Comparison of ENCODE assay signal across 15 cellular contexts in genomic region chr11:68524681-68525080, GRCh38.
DNase-seq lines count a peak whose midpoint lies in the region; ATAC-seq, FAIRE-seq and TF ChIP-seq lines count a peak whose summit lies in the region.
"Had no signal": no experiment of that assay in that cellular context is flagged by ENCODE, and none has a peak within 500 bp of the region (broad histone marks: within the 10 kb centered on the region; RNA-seq: fewer than 3 reads in every experiment).

No MANE protein-coding gene starts in this region.

- H3K9ac ChIP-seq in endothelial cell of umbilical vein (replicated peaks; ENCODE audit: extremely low read depth, insufficient read depth, low read length): no peak overlapping the region
- H3K9ac ChIP-seq: BLaER1 had no signal

- no peaks in the 10 kb centered on the region for H3K27me3 ChIP-seq in endothelial cell of umbilical vein (ENCODE audit: control insufficient read depth in 2 of 2, insufficient read depth in 2 of 2, low read length in 2 of 2)
- no peaks in the 10 kb centered on the region for H3K27me3 ChIP-seq in naive thymus-derived CD4-positive, alpha-beta T cell (ENCODE audit: control insufficient read depth in 2 of 2, insufficient read depth in 2 of 2, low read length in 2 of 2)
- H3K27me3 ChIP-seq: BLaER1 had no signal

- DNase-seq in Ammon's horn (ENCODE audit: low spot score) (peak; percentile 10), HTR-8/SVneo (ENCODE audit: insufficient read length, low spot score) (no peak), endothelial cell of umbilical vein (ENCODE audit: low read depth, low spot score) (peak; percentile 31), T-helper 9 cell (no peak), HK-2 (ENCODE audit: unreplicated experiment) (no peak), mucosa of gallbladder (ENCODE audit: low spot score) (no peak)
- no peak for DNase-seq in naive thymus-derived CD4-positive, alpha-beta T cell
- DNase-seq: activated CD4-positive, alpha-beta T cell treated with anti-CD3 and anti-CD28 coated beads, Interleukin-2, amount 10 ng/mL, durations not matched to agents 7 days and 5 days; activated gamma-delta T cell treated with Interleukin-2 at 50 U/mL for 16 hours; midbrain; NCI-H226; SW 1271 had no signal

- no peaks in the 10 kb centered on the region for H3K9me1 ChIP-seq in endothelial cell of umbilical vein (replicated peaks; ENCODE audit: control insufficient read depth, extremely low read depth, insufficient read depth, low read length)

- peak overlapping the region; percentile 62 for H3K27ac ChIP-seq in endothelial cell of umbilical vein (ENCODE audit: insufficient read depth, low read depth, low read length)
- no peak overlapping the region for H3K27ac ChIP-seq in naive thymus-derived CD4-positive, alpha-beta T cell (ENCODE audit: low read depth, low read length)
- H3K27ac ChIP-seq: BLaER1 had no signal

- H3K4me2 ChIP-seq in endothelial cell of umbilical vein (ENCODE audit: insufficient read depth, low read length): peak overlapping the region; percentile 13

- H3K4me1 Mint-ChIP-seq in naive thymus-derived CD4-positive, alpha-beta T cell: peaks cover 47 to 96% (median 93%) of the 10 kb centered on the region in 7 donors

- peaks cover 60% of the 10 kb centered on the region for H3K79me2 ChIP-seq in endothelial cell of umbilical vein (ENCODE audit: control insufficient read depth, insufficient read depth, low read length)

- no peak for ATAC-seq in naive thymus-derived CD4-positive, alpha-beta T cell
- no peak for ATAC-seq in HG02678 (IDR thresholded peaks at IDR 0.05; ENCODE audit: unreplicated experiment)

- peaks cover 50% of the 10 kb centered on the region for H3K4me1 ChIP-seq in endothelial cell of umbilical vein (ENCODE audit: control insufficient read depth, extremely low read depth, insufficient read depth, low read length)
- H3K4me1 ChIP-seq in naive thymus-derived CD4-positive, alpha-beta T cell (ENCODE audit: control insufficient read depth in 2 of 2, insufficient read depth in 2 of 2, low read length in 2 of 2): peaks cover 17 to 29% of the 10 kb centered on the region in 2 donors

- no peak overlapping the region for H2AFZ ChIP-seq in endothelial cell of umbilical vein (ENCODE audit: low read depth, low read length)

- intact Hi-C loops in endothelial cell of umbilical vein (cut with micrococcal nuclease): loop anchor here (1.0 to 5.0 kb wide), 2 partner anchors 21 to 62 kb away; partner anchors contain the start of gene PPP6R3
- intact Hi-C loops in naive thymus-derived CD4-positive, alpha-beta T cell (cut with micrococcal nuclease): loop anchor here in 1 of 2 donors (5.0 kb wide), 1 partner anchor 62 kb away; the partner anchor contains the start of gene PPP6R3

- peaks cover 17 to 27% of the 10 kb centered on the region in 2 experiments for H3K36me3 ChIP-seq in endothelial cell of umbilical vein (ENCODE audit: control insufficient read depth in 2 of 2, extremely low read depth in 1 of 2, insufficient read depth in 2 of 2, low read length in 2 of 2)
- peaks cover 6 to 79% (median 25%) of the 10 kb centered on the region in 3 experiments for H3K36me3 ChIP-seq in naive thymus-derived CD4-positive, alpha-beta T cell (ENCODE audit: control insufficient read depth in 2 of 3, insufficient read depth in 3 of 3, low read length in 3 of 3)

- TSS peak; percentile 17 for BruUV-seq in endothelial cell of umbilical vein (replicated peaks; lab: Mats Ljungman, UMichigan)

- peak overlapping the region in 4 of 10 donors; percentile 12 to 35 (median 22) for H3K4me3 Mint-ChIP-seq in naive thymus-derived CD4-positive, alpha-beta T cell
- H3K4me3 Mint-ChIP-seq: activated CD4-positive, alpha-beta T cell treated with anti-CD3 and anti-CD28 coated beads, Interleukin-2, amount 10 ng/mL, durations not matched to agents 7 days and 5 days had no signal

- H3K27ac Mint-ChIP-seq in naive thymus-derived CD4-positive, alpha-beta T cell: peak overlapping the region in 7 of 9 donors; percentile 18 to 89 (median 60)
- H3K27ac Mint-ChIP-seq: activated CD4-positive, alpha-beta T cell treated with anti-CD3 and anti-CD28 coated beads, Interleukin-2, amount 10 ng/mL, durations not matched to agents 7 days and 5 days had no signal

- FAIRE-seq in HTR-8/SVneo (lab: Jason Lieb, UNC) (peak; percentile 38), endothelial cell of umbilical vein (lab: Jason Lieb, UNC) (no peak)
- FAIRE-seq: H54 had no signal

- peaks cover 24 to 79% (median 50%) of the 10 kb centered on the region in 5 donors for H3K36me3 Mint-ChIP-seq in naive thymus-derived CD4-positive, alpha-beta T cell

- dilution Hi-C loops in endothelial cell of umbilical vein (cut with MboI; ENCODE audit: extremely low pct_ligation_motif_present, low sequenced_read_pairs): no loop called here

- H4K20me1 ChIP-seq in endothelial cell of umbilical vein (replicated peaks; ENCODE audit: control insufficient read depth, extremely low read depth, insufficient read depth, low read length): peaks cover 5% of the 10 kb centered on the region

- no peak overlapping the region for H3K4me3 ChIP-seq in endothelial cell of umbilical vein (replicated peaks in 1 of 3; ENCODE audit: insufficient read depth in 1 of 3, low read depth in 1 of 3, low read length in 3 of 3)
- no peak overlapping the region for H3K4me3 ChIP-seq in naive thymus-derived CD4-positive, alpha-beta T cell (ENCODE audit: low read length)
- H3K4me3 ChIP-seq: BLaER1 had no signal

- no peaks in the 10 kb centered on the region for H3K27me3 Mint-ChIP-seq in naive thymus-derived CD4-positive, alpha-beta T cell
- H3K27me3 Mint-ChIP-seq: activated CD4-positive, alpha-beta T cell treated with anti-CD3 and anti-CD28 coated beads, Interleukin-2, amount 10 ng/mL, durations not matched to agents 7 days and 5 days had no signal

- POLR2A ChIA-PET in endothelial cell of umbilical vein (lab: Charles Lee): no interaction called here
- POLR2A ChIA-PET in naive thymus-derived CD4-positive, alpha-beta T cell (lab: Charles Lee): no interaction called here

- CTCF ChIA-PET in endothelial cell of umbilical vein (lab: Charles Lee): interaction anchor here (0.9 to 4.2 kb wide), 6 partner anchors 10 to 63 kb away, joined by 3 to 22 read pairs (median 5); no protein-coding TSS in a partner anchor
- CTCF ChIA-PET in naive thymus-derived CD4-positive, alpha-beta T cell (lab: Charles Lee): no interaction called here

- TF ChIP-seq CTCF in endothelial cell of umbilical vein (IDR thresholded peaks at IDR 0.05; ENCODE audit: extremely low read depth in 1 of 2, insufficient read depth in 1 of 2, low read depth in 1 of 2, low read length in 2 of 2): no peak

- no peaks in the 10 kb centered on the region for H3K9me3 Mint-ChIP-seq in naive thymus-derived CD4-positive, alpha-beta T cell
- H3K9me3 Mint-ChIP-seq: activated CD4-positive, alpha-beta T cell treated with anti-CD3 and anti-CD28 coated beads, Interleukin-2, amount 10 ng/mL, durations not matched to agents 7 days and 5 days had no signal

- TF ChIP-seq POLR2A in endothelial cell of umbilical vein (IDR thresholded peaks at IDR 0.05; ENCODE audit: low read depth, low read length): no peak

- no peaks in the 10 kb centered on the region for H3K9me3 ChIP-seq in endothelial cell of umbilical vein (replicated peaks; ENCODE audit: control insufficient read depth, insufficient read depth, low read length)
- H3K9me3 ChIP-seq in naive thymus-derived CD4-positive, alpha-beta T cell (ENCODE audit: control insufficient read depth in 2 of 3, low read length in 3 of 3): no peaks in the 10 kb centered on the region
- H3K9me3 ChIP-seq: BLaER1 had no signal

TF ChIP-seq in endothelial cell of umbilical vein, 7 proteins besides CTCF, POLR2A, EP300 and RAD21:
- TF ChIP-seq EZH2 (IDR thresholded peaks at IDR 0.05; ENCODE audit: borderline replicate concordance, low read depth, low read length, severe bottlenecking) (no peak), JUN (IDR thresholded peaks at IDR 0.05; ENCODE audit: borderline replicate concordance, insufficient read depth, insufficient read length, low read depth) (no peak), GATA2 (IDR thresholded peaks at IDR 0.05; ENCODE audit: insufficient read depth, insufficient read length, low read depth, low read length) (no peak), FOS (IDR thresholded peaks at IDR 0.05; ENCODE audit: borderline replicate concordance, insufficient read depth, low read length) (no peak), MYC (IDR thresholded peaks at IDR 0.05; ENCODE audit: low read depth, low read length) (no peak), POLR2AphosphoS5 (IDR thresholded peaks at IDR 0.05; ENCODE audit: insufficient read depth, low read depth, low read length) (no peak), MAX (IDR thresholded peaks at IDR 0.05; ENCODE audit: insufficient read depth, insufficient read length) (no peak)

Comparison
In these comparisons a context has a peak if more than half of its experiments do, and no peak if none do; other contexts are left out.
1. DNase-seq: peak in Ammon's horn (single experiment) and endothelial cell of umbilical vein (single experiment); none in HTR-8/SVneo (single experiment), naive thymus-derived CD4-positive, alpha-beta T cell (0 of 9), T-helper 9 cell (single experiment), HK-2 (single experiment) and mucosa of gallbladder (single experiment).